ENCODE assay signal across 1 cellular context in the genomic region with DNA sequence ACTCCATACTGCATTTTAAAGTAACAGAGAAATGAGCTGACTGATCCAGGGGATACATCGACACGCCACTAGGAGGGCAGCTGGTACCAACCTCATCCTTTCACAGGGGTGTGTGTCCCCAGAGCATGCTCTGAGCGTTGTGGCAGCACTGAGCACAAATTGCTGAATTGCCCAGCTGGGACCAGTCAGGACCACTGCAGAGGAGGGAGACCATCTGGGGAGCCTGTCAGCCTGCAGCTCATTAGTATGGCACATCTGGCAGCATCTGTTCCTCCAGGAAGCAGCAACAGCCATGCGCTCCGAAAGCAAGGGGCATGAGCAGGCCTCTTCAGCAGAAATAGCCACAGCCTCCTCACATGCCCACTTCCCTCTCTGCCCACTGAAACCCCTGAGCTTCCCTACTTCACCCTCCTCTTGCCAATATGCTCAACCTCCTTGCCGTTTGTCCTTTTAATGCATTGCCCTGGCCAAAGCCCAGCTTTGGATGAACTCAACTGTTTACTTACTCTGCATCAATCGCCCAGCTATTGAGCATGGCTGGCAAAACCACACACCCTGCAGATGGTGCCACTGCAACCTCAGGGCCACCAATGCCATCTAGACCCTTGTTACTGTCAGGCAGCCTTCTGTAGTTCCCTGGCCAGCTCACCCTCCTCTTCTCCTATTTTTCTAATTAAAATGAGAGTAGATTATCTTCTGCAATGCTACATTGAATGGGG.
TF ChIP-seq lines count a peak whose summit lies in the region.

No MANE protein-coding gene starts in this region.

TF ChIP-seq in H1, 55 proteins besides CTCF, POLR2A, EP300 and RAD21 (continued from another document):
- no peak for TF ChIP-seq RXRA (IDR thresholded peaks at IDR 0.05; ENCODE audit: insufficient read depth, low read depth, low read length)
